9 cellular contexts compared by ENCODE assay signal in genomic region chr20:50671010-50671409, GRCh38. TPM values are rescaled to one million over a fixed set of nuclear protein-coding genes. Genes with fewer than 3 reads are reported as not detected.
A peak's percentile ranks its signal among the peaks of the same experiment; 100 is the strongest.
DNase-seq lines count a peak whose midpoint lies in the region; ATAC-seq and TF ChIP-seq lines count a peak whose summit lies in the region.
"Not testable (repeated sequence)": the region's sequence is repeated elsewhere in the genome, so short reads cannot be mapped to it uniquely, and the experiment has no call there.
"Had no signal": no experiment of that assay in that cellular context is flagged by ENCODE, and none has a peak within 500 bp of the region (broad histone marks: within the 10 kb centered on the region; RNA-seq: fewer than 3 reads in every experiment).

No MANE protein-coding gene starts in this region.

- H3K27me3 ChIP-seq in PC-9 (ENCODE audit: insufficient read depth, low read depth); WERI-Rb-1 (ENCODE audit: insufficient read depth, low read depth, severe bottlenecking); body of pancreas; hepatocyte; mucosa of stomach (ENCODE audit: control insufficient read depth, insufficient read depth, low read length); stomach: not testable (repeated sequence)

- TF ChIP-seq CTCF in Calu3 (IDR thresholded peaks at IDR 0.05; ENCODE audit: unreplicated experiment); PC-9 (conservative IDR thresholded peaks at IDR 0.05); WERI-Rb-1 (IDR thresholded peaks at IDR 0.05; ENCODE audit: low read depth, low read length); body of pancreas (IDR thresholded peaks at IDR 0.05); hepatocyte (IDR thresholded peaks at IDR 0.05; ENCODE audit: poor library complexity); stomach (IDR thresholded peaks at IDR 0.05): not testable (repeated sequence)

- H3K9me3 ChIP-seq in PC-9 (ENCODE audit: insufficient read depth, low read depth); WERI-Rb-1 (ENCODE audit: severe bottlenecking); body of pancreas; hepatocyte (ENCODE audit: low read depth); mucosa of stomach (ENCODE audit: control insufficient read depth, low read length); stomach: not testable (repeated sequence)

- not testable (repeated sequence) for H3K79me2 ChIP-seq in PC-9 (ENCODE audit: low read depth); hepatocyte

- 60 to 65% methylated on average over 3 of the region's 3 CpGs for WGBS in body of pancreas, 2 donors
- WGBS in hepatocyte (ENCODE audit: low lambda C conversion rate, missing lambda C conversion rate), result 58% methylated on average over 3 of the region's 3 CpGs
- WGBS in stomach, 5 donors, result 62 to 81% (median 66%) methylated on average over 3 of the region's 3 CpGs

- BruUV-seq in Calu3 (replicated peaks; lab: Mats Ljungman, UMichigan), result TSS peak; percentile 91
- not testable (repeated sequence) for BruUV-seq in PC-9 (replicated peaks; lab: Mats Ljungman, UMichigan)

- H3K27ac ChIP-seq in PC-9 (peak overlapping the region; percentile 86), WERI-Rb-1 (peak overlapping the region; percentile 60), body of pancreas (peak overlapping the region in 3 of 4 donors; percentile 61 to 75 (median 64)), hepatocyte (peak overlapping the region; percentile 73), stomach (peak overlapping the region; percentile 61 to 83 (median 79))

- H3K4me1 ChIP-seq in PC-9 (replicated peaks; ENCODE audit: insufficient read depth) (peaks cover 57% of the 10 kb centered on the region), body of pancreas (peaks cover 20% of the 10 kb centered on the region), hepatocyte (ENCODE audit: insufficient read depth) (peaks cover 40% of the 10 kb centered on the region), mucosa of stomach (ENCODE audit: control insufficient read depth, insufficient read depth, low read length) (peaks cover 19% of the 10 kb centered on the region), stomach (peaks cover 15 to 37% (median 31%) of the 10 kb centered on the region in 4 donors)

- peaks cover 20% of the 10 kb centered on the region for H3K36me3 Mint-ChIP-seq in Calu3 (ENCODE audit: insufficient read depth, unreplicated experiment)

- CTCF ChIA-PET in Calu3 (lab: Charles Lee), result interaction anchor here (1.2 to 2.9 kb wide), 4 partner anchors 58 to 120 kb away, joined by 4 to 10 read pairs (median 5); no protein-coding TSS in a partner anchor
- CTCF ChIA-PET in PC-9 (lab: Charles Lee), result not testable (repeated sequence)

- not testable (repeated sequence) for TF ChIP-seq POLR2A in body of pancreas (IDR thresholded peaks at IDR 0.05); stomach (IDR thresholded peaks at IDR 0.05)

- not testable (repeated sequence) for H3K4me3 ChIP-seq in PC-9; WERI-Rb-1 (ENCODE audit: low read depth, low read length); body of pancreas; hepatocyte; mucosa of stomach (ENCODE audit: low read length); stomach

- not testable (repeated sequence) for ATAC-seq in body of pancreas

- H3K9me2 ChIP-seq in PC-9 (ENCODE audit: insufficient read depth); hepatocyte (replicated peaks; ENCODE audit: insufficient read depth): not testable (repeated sequence)

- peak overlapping the region; percentile 40 for H3K9ac ChIP-seq in mucosa of stomach (ENCODE audit: low read length)

- peaks cover 80% of the 10 kb centered on the region for H3K4me1 Mint-ChIP-seq in Calu3 (ENCODE audit: low read depth, unreplicated experiment)

- not testable (repeated sequence) for TF ChIP-seq EP300 in stomach (IDR thresholded peaks at IDR 0.05)

- intact Hi-C loops in Calu3 (cut with micrococcal nuclease; ENCODE audit: unreplicated experiment); PC-9 (cut with micrococcal nuclease; ENCODE audit: unreplicated experiment); body of pancreas (cut with DNase I); stomach (cut with DNase I; ENCODE audit: low total_unique reads): not testable (repeated sequence)

- not testable (repeated sequence) for DNase-seq in Calu3; PC-9; WERI-Rb-1; body of pancreas; hepatocyte (ENCODE audit: low spot score); stomach

- not testable (repeated sequence) for H3K36me3 ChIP-seq in PC-9 (ENCODE audit: low read depth); WERI-Rb-1; body of pancreas (replicated peaks in 1 of 2; ENCODE audit: insufficient read depth in 1 of 2, low read depth in 2 of 2); hepatocyte (replicated peaks; ENCODE audit: insufficient read depth, low read depth); mucosa of stomach (ENCODE audit: control insufficient read depth, insufficient read depth, low read length); stomach

- not testable (repeated sequence) for H4K20me1 ChIP-seq in PC-9 (ENCODE audit: insufficient read depth); hepatocyte (ENCODE audit: insufficient read depth, poor library complexity, severe bottlenecking)

- not testable (repeated sequence) for H3K9me3 Mint-ChIP-seq in Calu3 (ENCODE audit: low read depth, unreplicated experiment)

- H3K27me3 Mint-ChIP-seq in Calu3 (ENCODE audit: unreplicated experiment), result not testable (repeated sequence)

- peak overlapping the region; percentile 42 for H3K4me2 ChIP-seq in PC-9
- H3K4me2 ChIP-seq in hepatocyte, result not testable (repeated sequence)

- H3K4me3 Mint-ChIP-seq in Calu3 (ENCODE audit: low read depth, unreplicated experiment), result not testable (repeated sequence)

- peaks cover 46% of the 10 kb centered on the region for H3F3A ChIP-seq in PC-9 (ENCODE audit: insufficient read depth, low read depth)

- POLR2A ChIA-PET in PC-9 (lab: Charles Lee; ENCODE audit: unreplicated experiment), result not testable (repeated sequence)

- H3K27ac Mint-ChIP-seq in Calu3 (ENCODE audit: unreplicated experiment), result peak overlapping the region; percentile 23

- not testable (repeated sequence) for H2AFZ ChIP-seq in PC-9, hepatocyte

RNA-seq across cellular contexts. Expression of gene RIPOR3, which starts 20.3 kb away (rescaled TPM):
- total RNA-seq in Calu3 (2022) (2.8 and 4.0 TPM in 2 replicates), PC-9 (2021) (4.1 and 6.3 TPM in 2 replicates), body of pancreas (1 to 10 TPM; 2.3 to 6.9 TPM), hepatocyte (4.3 and 5.6 TPM in 2 replicates), stomach (10 to 100 TPM in 3 of 5 donors, 1 to 10 TPM in 2; 8.1 to 61.1 (median 13.4) TPM)
- polyA plus RNA-seq in hepatocyte (5.7 and 10.3 TPM in 2 replicates), stomach (1 to 10 TPM; 4.4 to 5.9 (median 5.8) TPM)
- total RNA-seq: A172; CD8-positive, alpha-beta T cell had no signal
